ENCODE assay signal across 8 cellular contexts in the genomic region with DNA sequence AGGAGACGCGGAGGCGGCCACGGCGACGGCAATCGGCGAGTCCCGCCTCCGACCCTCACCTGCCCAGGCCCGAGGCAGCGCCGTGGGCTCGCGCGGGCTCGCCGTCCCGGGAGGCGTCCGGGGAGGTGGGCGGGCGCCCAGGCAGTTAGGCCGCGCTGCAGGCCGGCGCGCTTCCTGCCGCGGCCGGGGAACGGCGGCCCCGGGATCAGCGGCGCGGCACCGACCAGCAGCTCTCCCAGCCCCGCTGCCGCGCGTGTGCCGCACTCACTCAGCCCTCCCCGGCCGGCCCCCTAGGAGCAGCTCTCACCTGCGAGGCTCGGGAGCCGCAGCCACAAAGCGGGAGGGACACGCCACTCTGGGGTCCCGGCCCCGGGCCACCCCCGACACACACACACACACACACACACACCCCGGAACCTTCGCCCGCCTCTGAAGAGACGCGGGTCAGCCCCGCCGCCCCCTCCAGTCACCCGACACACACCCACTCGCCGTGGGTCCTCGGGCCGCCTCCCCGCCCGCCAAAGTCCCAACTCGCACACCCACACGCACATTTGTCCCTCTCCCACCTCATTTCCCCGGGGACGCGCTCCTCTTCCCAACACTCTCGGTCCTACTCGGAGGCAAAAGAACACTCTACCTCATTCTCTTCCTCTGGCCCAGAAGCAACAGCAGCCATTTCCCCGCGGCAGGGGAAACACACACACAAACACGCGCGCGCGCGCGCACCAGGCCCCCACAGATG. TPM values are rescaled to one million over a fixed set of nuclear protein-coding genes. Genes with fewer than 3 reads are reported as not detected.
A peak's percentile ranks its signal among the peaks of the same experiment; 100 is the strongest.
DNase-seq lines count a peak whose midpoint lies in the region; ATAC-seq and TF ChIP-seq lines count a peak whose summit lies in the region.

A gene (minus strand): TSS at position 702 of the 742 bp plus-strand sequence. CDS start 60 bp downstream, at position 642.

- H3K27ac Mint-ChIP-seq in dendritic cell treated with granulocyte-macrophage colony-stimulating factor and Interleukin-4, amounts not matched to agents 40 ng/mL and 50 ng/mL, for 4 days: peak within 1 kb of the TSS; percentile 97

- H3K4me1 Mint-ChIP-seq in dendritic cell treated with granulocyte-macrophage colony-stimulating factor and Interleukin-4, amounts not matched to agents 40 ng/mL and 50 ng/mL, for 4 days (ENCODE audit: low read depth): peaks cover 49% of the 10 kb centered on the region

- no peak for DNase-seq in GM12864 (ENCODE audit: low read depth)
- DNase-seq in NCI-H2227 treated with DMSO at 0.1 percent for 48 hours (lab: John Stamatoyannopoulos, UW): peak; percentile 28
- peak; percentile 65 to 66 for DNase-seq in activated CD4-positive, alpha-beta T cell treated with anti-CD3 and anti-CD28 coated beads, Interleukin-2, amount 50 U/mL, for 24 hours (ENCODE audit: low read depth in 1 of 2, low spot score in 1 of 2)
- DNase-seq in left lung: peak; percentile 85 to 94
- DNase-seq in stimulated activated CD4-positive, alpha-beta T cell treated with anti-CD3 and anti-CD28 coated beads, Interleukin-4, amount 100 ng/mL, for 1 hour: peak; percentile 55

- no peaks in the 10 kb centered on the region for H3K27me3 Mint-ChIP-seq in dendritic cell treated with granulocyte-macrophage colony-stimulating factor and Interleukin-4, amounts not matched to agents 40 ng/mL and 50 ng/mL, for 4 days

- no peak for TF ChIP-seq CTCF in GM12864 (IDR thresholded peaks at IDR 0.05; ENCODE audit: low read depth, low read length, missing control alignments)
- TF ChIP-seq CTCF in left lung (IDR thresholded peaks at IDR 0.05): no peak

- intact Hi-C loops in dendritic cell treated with granulocyte-macrophage colony-stimulating factor and Interleukin-4, amounts not matched to agents 40 ng/mL and 50 ng/mL, for 4 days (cut with micrococcal nuclease): loop anchor here (1.0 kb wide), 1 partner anchor 43 kb away; a partner anchor contains a TSS
- intact Hi-C loops in left lung (cut with DNase I): no loop called here

- H3K36me3 ChIP-seq in left lung: no peaks in the 10 kb centered on the region

- no peaks in the 10 kb centered on the region for H3K27me3 ChIP-seq in left lung

- H3K9me3 ChIP-seq in left lung: no peaks in the 10 kb centered on the region

- H3K4me3 ChIP-seq in GM12864 (ENCODE audit: low read depth, low read length): peak within 1 kb of the TSS; percentile 74
- peak within 1 kb of the TSS; percentile 67 to 88 for H3K4me3 ChIP-seq in left lung

- peak within 1 kb of the TSS; percentile 99 for H3K4me3 Mint-ChIP-seq in dendritic cell treated with granulocyte-macrophage colony-stimulating factor and Interleukin-4, amounts not matched to agents 40 ng/mL and 50 ng/mL, for 4 days

- H3K9me3 Mint-ChIP-seq in dendritic cell treated with granulocyte-macrophage colony-stimulating factor and Interleukin-4, amounts not matched to agents 40 ng/mL and 50 ng/mL, for 4 days: no peaks in the 10 kb centered on the region

- peak; percentile 37 for ATAC-seq in HG02678 (IDR thresholded peaks at IDR 0.05; ENCODE audit: unreplicated experiment)
- ATAC-seq in left lung: peak; percentile 76
- no peak for ATAC-seq in HG02610 (IDR thresholded peaks at IDR 0.05; ENCODE audit: unreplicated experiment)

- H3K36me3 Mint-ChIP-seq in dendritic cell treated with granulocyte-macrophage colony-stimulating factor and Interleukin-4, amounts not matched to agents 40 ng/mL and 50 ng/mL, for 4 days (ENCODE audit: low read depth): peaks cover 22% of the 10 kb centered on the region

- H3K27ac ChIP-seq in left lung: peak within 1 kb of the TSS; percentile 98 to 99

- peaks cover 12 to 53% of the 10 kb centered on the region in 2 donors for H3K4me1 ChIP-seq in left lung

RNA-seq across cellular contexts. Expression of the gene that starts here (rescaled TPM):
- 10 to 100 TPM; 35.9 to 43.5 TPM for total RNA-seq in left lung
